In genomic region chr2:69306897-69307695, GRCh38 we compare ENCODE assay signal across 9 cellular contexts.
DNase-seq lines count a peak whose midpoint lies in the region; ATAC-seq and TF ChIP-seq lines count a peak whose summit lies in the region.
"Had no signal": no experiment of that assay in that cellular context is flagged by ENCODE, and none has a peak within 500 bp of the region (broad histone marks: within the 10 kb centered on the region; RNA-seq: fewer than 3 reads in every experiment).

No MANE protein-coding gene starts in this region.

- H3K4me1 ChIP-seq in HUES6 (ENCODE audit: control insufficient read depth, insufficient read depth, low read length), result peaks cover 27% of the 10 kb centered on the region
- H3K4me1 ChIP-seq in Panc1 (ENCODE audit: control insufficient read depth, insufficient read depth, low read length), result peaks cover 27% of the 10 kb centered on the region

- peak overlapping the region; percentile 81 for H3K4me3 ChIP-seq in HUES6 (ENCODE audit: low read depth, low read length)
- H3K4me3 ChIP-seq in Panc1 (ENCODE audit: low read depth in 2 of 2, low read length in 2 of 2), result peak overlapping the region; percentile 56 to 84

- CTCF ChIA-PET in Panc1 (lab: Charles Lee), result interaction anchor here (0.8 to 2.3 kb wide), 5 partner anchors 130 to 364 kb away, joined by 3 to 8 read pairs (median 5); no protein-coding TSS in a partner anchor

- POLR2A ChIA-PET in Panc1 (lab: Charles Lee), result interaction anchor here (0.8 kb wide), 1 partner anchor 61 kb away, joined by 3 read pairs; no protein-coding TSS in a partner anchor

- peak overlapping the region; percentile 93 for H3K9ac ChIP-seq in HUES6 (ENCODE audit: low read length)

- H3K27ac Mint-ChIP-seq in activated T-helper 1 cell treated with anti-CD3 and anti-CD28 coated beads, Interleukin-12 subunit alpha, Interleukin-12 subunit beta, Interleukin-2, Interleukin-4 antibody, amounts not matched to agents 30 ng/mL and 10 ng/mL and 1 ng/mL, durations not matched to agents 14 hours and 24 hours and 36 hours, result no peak overlapping the region
- peak overlapping the region in 3 of 6 donors; percentile 37 to 47 (median 43) for H3K27ac Mint-ChIP-seq in naive B cell

- peaks cover 10% of the 10 kb centered on the region for H3K4me1 Mint-ChIP-seq in activated T-helper 1 cell treated with anti-CD3 and anti-CD28 coated beads, Interleukin-12 subunit alpha, Interleukin-12 subunit beta, Interleukin-2, Interleukin-4 antibody, amounts not matched to agents 30 ng/mL and 10 ng/mL and 1 ng/mL, durations not matched to agents 14 hours and 24 hours and 36 hours (ENCODE audit: low read depth)
- H3K4me1 Mint-ChIP-seq in naive B cell, result peaks cover 14 to 32% (median 28%) of the 10 kb centered on the region in 3 donors

- BruUV-seq in Panc1 (replicated peaks; lab: Mats Ljungman, UMichigan), result no TSS peak

- H3K9me3 Mint-ChIP-seq in activated T-helper 1 cell treated with anti-CD3 and anti-CD28 coated beads, Interleukin-12 subunit alpha, Interleukin-12 subunit beta, Interleukin-2, Interleukin-4 antibody, amounts not matched to agents 30 ng/mL and 10 ng/mL and 1 ng/mL, durations not matched to agents 14 hours and 24 hours and 36 hours, result peaks cover 3% of the 10 kb centered on the region
- peaks cover 3 to 12% (median 5%) of the 10 kb centered on the region in 7 donors for H3K9me3 Mint-ChIP-seq in naive B cell

- H3K27ac ChIP-seq in HUES6 (ENCODE audit: low read depth, low read length) (peak overlapping the region; percentile 34; the same call in 1 of the 2 replicates), Panc1 (ENCODE audit: low read length) (peak overlapping the region; percentile 84)
- H3K27ac ChIP-seq: epithelial cell of prostate had no signal

- intact Hi-C loops in Panc1 (cut with micrococcal nuclease; ENCODE audit: unreplicated experiment), result loop anchor here (1.0 to 2.0 kb wide), 2 partner anchors 294 to 364 kb away; partner anchors contain the start of gene ANTXR1
- intact Hi-C loops in activated T-helper 1 cell treated with anti-CD3 and anti-CD28 coated beads, Interleukin-12 subunit alpha, Interleukin-12 subunit beta, Interleukin-2, Interleukin-4 antibody, amounts not matched to agents 30 ng/mL and 10 ng/mL and 1 ng/mL, durations not matched to agents 14 hours and 24 hours and 36 hours (cut with micrococcal nuclease), result loop anchor here (1.0 kb wide), 3 partner anchors 281 to 844 kb away; no protein-coding TSS in a partner anchor

- ATAC-seq in GM21423 (IDR thresholded peaks at IDR 0.05; ENCODE audit: unreplicated experiment) (peak; percentile 88), Panc1 (peak; percentile 88), naive B cell (ENCODE audit: low read depth in 2 of 2) (peak; percentile 84 to 85)

- in situ Hi-C loops in Panc1 (cut with HindIII; ENCODE audit: low pct_unique_long_range_greater_than_20kb, low sequenced_read_pairs), result no loop called here

- DNase-seq in COLO668 (lab: John Stamatoyannopoulos, UW; ENCODE audit: unreplicated experiment) (peak; percentile 80), Panc1 (ENCODE audit: low read depth, low spot score) (peak; percentile 36), fibroblast of peridontal ligament (ENCODE audit: extremely low read depth) (peak; percentile 74), naive B cell (peak; percentile 69)
- DNase-seq in activated T-helper 1 cell treated with anti-CD3 and anti-CD28 coated beads, Interleukin-12 subunit alpha, Interleukin-12 subunit beta, Interleukin-2, Interleukin-4 antibody, amounts not matched to agents 30 ng/mL and 10 ng/mL and 1 ng/mL, durations not matched to agents 14 hours and 24 hours and 36 hours (ENCODE audit: low spot score), result peak; percentile 45
- DNase-seq in stimulated activated CD8-positive, alpha-beta memory T cell treated with anti-CD3 and anti-CD28 coated beads, Interleukin-7, amount 100 ng/mL, for 4 hours (ENCODE audit: low read depth in 2 of 2), result peak; percentile 29 to 57

- H3K36me3 ChIP-seq in HUES6 (ENCODE audit: control insufficient read depth, insufficient read depth, low read length), result no peaks in the 10 kb centered on the region
- H3K36me3 ChIP-seq in Panc1 (ENCODE audit: control insufficient read depth, insufficient read depth, low read length), result no peaks in the 10 kb centered on the region

- H3K27me3 Mint-ChIP-seq in activated T-helper 1 cell treated with anti-CD3 and anti-CD28 coated beads, Interleukin-12 subunit alpha, Interleukin-12 subunit beta, Interleukin-2, Interleukin-4 antibody, amounts not matched to agents 30 ng/mL and 10 ng/mL and 1 ng/mL, durations not matched to agents 14 hours and 24 hours and 36 hours (ENCODE audit: insufficient read depth), result peaks cover 37% of the 10 kb centered on the region
- H3K27me3 Mint-ChIP-seq in naive B cell, result peaks cover 13 to 31% (median 23%) of the 10 kb centered on the region in 3 donors

- H3K9me3 ChIP-seq in HUES6 (ENCODE audit: control insufficient read depth, insufficient read depth, low read depth, low read length) (peaks cover 6% of the 10 kb centered on the region), Panc1 (ENCODE audit: control insufficient read depth, insufficient read depth, low read depth, low read length) (no peaks in the 10 kb centered on the region; the same call in 1 of the 2 replicates)

- H3K27me3 ChIP-seq in HUES6 (ENCODE audit: control insufficient read depth, insufficient read depth, low read length) (peaks cover 17% of the 10 kb centered on the region), Panc1 (ENCODE audit: control insufficient read depth, insufficient read depth, low read length) (no peaks in the 10 kb centered on the region)

- H3K36me3 Mint-ChIP-seq in activated T-helper 1 cell treated with anti-CD3 and anti-CD28 coated beads, Interleukin-12 subunit alpha, Interleukin-12 subunit beta, Interleukin-2, Interleukin-4 antibody, amounts not matched to agents 30 ng/mL and 10 ng/mL and 1 ng/mL, durations not matched to agents 14 hours and 24 hours and 36 hours (ENCODE audit: low read depth), result no peaks in the 10 kb centered on the region
- H3K36me3 Mint-ChIP-seq in naive B cell, result peaks cover 0 to 8% of the 10 kb centered on the region in 2 donors

- peak; percentile 97 for TF ChIP-seq CTCF in Panc1 (IDR thresholded peaks at IDR 0.05)

- peak overlapping the region; percentile 59 for H3K4me3 Mint-ChIP-seq in activated T-helper 1 cell treated with anti-CD3 and anti-CD28 coated beads, Interleukin-12 subunit alpha, Interleukin-12 subunit beta, Interleukin-2, Interleukin-4 antibody, amounts not matched to agents 30 ng/mL and 10 ng/mL and 1 ng/mL, durations not matched to agents 14 hours and 24 hours and 36 hours
- H3K4me3 Mint-ChIP-seq in naive B cell, result peak overlapping the region; percentile 79 to 91 (median 81)

Comparison
In these comparisons a context has a peak if more than half of its experiments do, and no peak if none do; other contexts are left out.
1. Peak in every context shown above with its lines: DNase-seq, ATAC-seq, H3K4me3 ChIP-seq and H3K27ac ChIP-seq.